Comparison of ENCODE assay signal across 21 cellular contexts in genomic region chr11:80844110-80844509, GRCh38.
"Had no signal": no experiment of that assay in that cellular context is flagged by ENCODE, and none has a peak within 500 bp of the region (broad histone marks: within the 10 kb centered on the region; RNA-seq: fewer than 3 reads in every experiment).

No MANE protein-coding gene starts in this region.

- H3K4me3 ChIP-seq: esophagus squamous epithelium, gastroesophageal sphincter, psoas muscle, right lobe of liver, suprapubic skin, thyroid gland had no signal

- H3K36me3 Mint-ChIP-seq: naive thymus-derived CD4-positive, alpha-beta T cell; stimulated activated effector memory CD8-positive, alpha-beta T cell treated with anti-CD3 and anti-CD28 coated beads, Interleukin-12 subunit alpha, Interleukin-12 subunit beta, amount 100 ng/mL, for 72 hours; type B pancreatic cell had no signal

- H3K9me3 ChIP-seq: esophagus squamous epithelium, gastroesophageal sphincter, neutrophil, psoas muscle, right lobe of liver, suprapubic skin, thyroid gland had no signal

- H3K27me3 Mint-ChIP-seq: effector memory CD8-positive, alpha-beta T cell; naive thymus-derived CD4-positive, alpha-beta T cell; type B pancreatic cell had no signal

- FAIRE-seq: islet of Langerhans, urothelium cell line had no signal

- DNase-seq: effector memory CD8-positive, alpha-beta T cell; esophagus squamous epithelium; foreskin fibroblast; glutamatergic neuron; kidney glomerular epithelial cell; naive thymus-derived CD4-positive, alpha-beta T cell; nephron progenitor cell; psoas muscle; retina; right lobe of liver; stimulated activated CD4-positive, alpha-beta T cell treated with anti-CD3 and anti-CD28 coated beads, Interleukin-4, amount 100 ng/mL, for 1 hour; stimulated activated CD8-positive, alpha-beta memory T cell treated with anti-CD3 and anti-CD28 coated beads, Interleukin-4, amount 100 ng/mL, for 48 hours; stimulated activated naive CD8-positive, alpha-beta T cell treated with anti-CD3 and anti-CD28 coated beads, Interleukin-15, Interleukin-2, amounts not matched to agents 100 U/mL and 50 U/mL, for 24 hours; thyroid gland had no signal

- H3K36me3 ChIP-seq: esophagus squamous epithelium, gastroesophageal sphincter, neutrophil, right lobe of liver, suprapubic skin, thyroid gland had no signal

- H3K4me1 ChIP-seq: esophagus squamous epithelium, gastroesophageal sphincter, psoas muscle, right lobe of liver, suprapubic skin, thyroid gland had no signal

- H3K27me3 ChIP-seq: esophagus squamous epithelium, gastroesophageal sphincter, neutrophil, right lobe of liver, suprapubic skin, thyroid gland had no signal

- H3K27ac Mint-ChIP-seq: effector memory CD8-positive, alpha-beta T cell; naive thymus-derived CD4-positive, alpha-beta T cell; nephron progenitor cell; stimulated activated effector memory CD8-positive, alpha-beta T cell treated with anti-CD3 and anti-CD28 coated beads, Interleukin-12 subunit alpha, Interleukin-12 subunit beta, amount 100 ng/mL, for 72 hours; type B pancreatic cell had no signal

- ATAC-seq: effector memory CD8-positive, alpha-beta T cell; gastroesophageal sphincter; naive thymus-derived CD4-positive, alpha-beta T cell; psoas muscle; right lobe of liver; stimulated activated effector memory CD8-positive, alpha-beta T cell treated with anti-CD3 and anti-CD28 coated beads, Interleukin-12 subunit alpha, Interleukin-12 subunit beta, amount 100 ng/mL, for 72 hours; stimulated activated naive CD8-positive, alpha-beta T cell treated with anti-CD3 and anti-CD28 coated beads, Interleukin-15, Interleukin-2, amounts not matched to agents 100 U/mL and 50 U/mL, for 24 hours had no signal

- H3K4me1 Mint-ChIP-seq: naive thymus-derived CD4-positive, alpha-beta T cell; stimulated activated effector memory CD8-positive, alpha-beta T cell treated with anti-CD3 and anti-CD28 coated beads, Interleukin-12 subunit alpha, Interleukin-12 subunit beta, amount 100 ng/mL, for 72 hours had no signal

- H3K4me3 Mint-ChIP-seq: effector memory CD8-positive, alpha-beta T cell; naive thymus-derived CD4-positive, alpha-beta T cell; nephron progenitor cell; stimulated activated effector memory CD8-positive, alpha-beta T cell treated with anti-CD3 and anti-CD28 coated beads, Interleukin-12 subunit alpha, Interleukin-12 subunit beta, amount 100 ng/mL, for 72 hours; type B pancreatic cell had no signal

- H3K27ac ChIP-seq: esophagus squamous epithelium, gastroesophageal sphincter, neutrophil, psoas muscle, right lobe of liver, suprapubic skin, thyroid gland had no signal
